Comparison of ENCODE assay signal across 33 cellular contexts in genomic region chr16:937311-937710, GRCh38.
"Had no signal": no experiment of that assay in that cellular context is flagged by ENCODE, and none has a peak within 500 bp of the region (broad histone marks: within the 10 kb centered on the region; RNA-seq: fewer than 3 reads in every experiment).

No MANE protein-coding gene starts in this region.

- H3K4me1 ChIP-seq: adrenal gland, body of pancreas, breast epithelium had no signal

- H3K27ac Mint-ChIP-seq: activated B cell treated with CpG ODN at 0.5 μM for 24 hours; activated CD4-positive, alpha-beta T cell treated with anti-CD3 and anti-CD28 coated beads, Interleukin-2, amount 10 ng/mL, durations not matched to agents 24 days and 14 days; activated CD8-positive, alpha-beta T cell treated with anti-CD3 and anti-CD28 coated beads for 36 hours; activated naive CD4-positive, alpha-beta T cell treated with anti-CD3 and anti-CD28 coated beads, Interleukin-2, amount 10 ng/mL, durations not matched to agents 7 days and 5 days; activated naive CD4-positive, alpha-beta T cell treated with anti-CD3 and anti-CD28 coated beads, Interleukin-2, amount 50 U/mL, for 24 hours; activated naive CD8-positive, alpha-beta T cell treated with anti-CD3 and anti-CD28 coated beads for 36 hours; activated T-helper 2 cell treated with anti-CD3 and anti-CD28 coated beads, Interferon-gamma antibody, Interleukin-2, Interleukin-4, amounts not matched to agents 10 μg/mL and 5 μg/mL and 100 μg/mL, durations not matched to agents 14 hours and 24 hours and 36 hours; T-helper 1 cell treated with Interleukin-12 subunit alpha and Interleukin-12 subunit beta and Interleukin-4 antibody, amounts not matched to agents 30 μg/mL and 1 μg/mL, for 36 hours; T-helper 2 cell treated with Interferon-gamma antibody and Interleukin-4, amounts not matched to agents 5 μg/mL and 100 μg/mL, for 36 hours had no signal

- H3K27ac ChIP-seq: adrenal gland, body of pancreas, brain microvascular endothelial cell, breast epithelium, VCaP had no signal

- H3K36me3 ChIP-seq: brain microvascular endothelial cell, breast epithelium had no signal

- FAIRE-seq: astrocyte, TTC549 had no signal

- H3K27me3 ChIP-seq: adrenal gland, body of pancreas, brain microvascular endothelial cell, breast epithelium had no signal

- H3K27me3 Mint-ChIP-seq: activated B cell treated with CpG ODN at 0.5 μM for 24 hours; activated CD4-positive, alpha-beta T cell treated with anti-CD3 and anti-CD28 coated beads, Interleukin-2, amount 10 ng/mL, durations not matched to agents 24 days and 14 days; activated CD8-positive, alpha-beta T cell treated with anti-CD3 and anti-CD28 coated beads for 36 hours; activated naive CD4-positive, alpha-beta T cell treated with anti-CD3 and anti-CD28 coated beads, Interleukin-2, amount 10 ng/mL, durations not matched to agents 7 days and 5 days; activated naive CD4-positive, alpha-beta T cell treated with anti-CD3 and anti-CD28 coated beads, Interleukin-2, amount 50 U/mL, for 24 hours; activated naive CD8-positive, alpha-beta T cell treated with anti-CD3 and anti-CD28 coated beads for 36 hours; central memory CD8-positive, alpha-beta T cell had no signal

- H3K9me3 Mint-ChIP-seq: activated naive CD4-positive, alpha-beta T cell treated with anti-CD3 and anti-CD28 coated beads, Interleukin-2, amount 50 U/mL, for 24 hours had no signal

- ATAC-seq: activated CD8-positive, alpha-beta T cell treated with anti-CD3 and anti-CD28 coated beads for 36 hours; activated T-cell treated with anti-CD3 and anti-CD28 coated beads, Interleukin-2, amount 50 U/mL, for 4 hours; body of pancreas had no signal

- H3K4me3 Mint-ChIP-seq: activated B cell treated with CpG ODN at 0.5 μM for 24 hours; activated CD4-positive, alpha-beta T cell treated with anti-CD3 and anti-CD28 coated beads, Interleukin-2, amount 10 ng/mL, durations not matched to agents 24 days and 14 days; activated CD8-positive, alpha-beta T cell treated with anti-CD3 and anti-CD28 coated beads for 36 hours; activated naive CD4-positive, alpha-beta T cell treated with anti-CD3 and anti-CD28 coated beads, Interleukin-2, amount 10 ng/mL, durations not matched to agents 7 days and 5 days; activated naive CD4-positive, alpha-beta T cell treated with anti-CD3 and anti-CD28 coated beads, Interleukin-2, amount 50 U/mL, for 24 hours; activated naive CD8-positive, alpha-beta T cell treated with anti-CD3 and anti-CD28 coated beads for 36 hours; activated T-cell treated with anti-CD3 and anti-CD28 coated beads, Interleukin-2, amount 50 U/mL, for 4 hours; central memory CD8-positive, alpha-beta T cell; T-helper 1 cell treated with Interleukin-12 subunit alpha and Interleukin-12 subunit beta and Interleukin-4 antibody, amounts not matched to agents 30 μg/mL and 1 μg/mL, for 36 hours; T-helper 2 cell treated with Interferon-gamma antibody and Interleukin-4, amounts not matched to agents 5 μg/mL and 100 μg/mL, for 36 hours had no signal

- DNase-seq: activated B cell treated with CpG ODN at 0.5 μM for 24 hours; activated CD4-positive, alpha-beta T cell treated with anti-CD3 and anti-CD28 coated beads for 4 hours; activated CD4-positive, alpha-beta T cell treated with anti-CD3 and anti-CD28 coated beads, Interleukin-2, amount 10 ng/mL, durations not matched to agents 24 days and 14 days; activated CD4-positive, alpha-beta T cell treated with anti-CD3 and anti-CD28 coated beads, Interleukin-2, amount 50 U/mL, for 48 hours; activated CD4-positive, CD25-positive, alpha-beta regulatory T cell treated with anti-CD3 and anti-CD28 coated beads, Interleukin-2, amount 50 U/mL, for 72 hours; activated CD8-positive, alpha-beta memory T cell treated with anti-CD3 and anti-CD28 coated beads, Interleukin-2, amount 50 U/mL, for 4 hours; activated CD8-positive, alpha-beta T cell treated with anti-CD3 and anti-CD28 coated beads for 36 hours; activated effector memory CD4-positive, alpha-beta T cell treated with Interleukin-2 at 50 U/mL for 16 hours; activated gamma-delta T cell; activated naive CD4-positive, alpha-beta T cell treated with anti-CD3 and anti-CD28 coated beads, Interleukin-2, amount 10 ng/mL, durations not matched to agents 7 days and 5 days; activated naive CD4-positive, alpha-beta T cell treated with Interleukin-2 at 50 U/mL for 16 hours; activated naive CD8-positive, alpha-beta T cell treated with anti-CD3 and anti-CD28 coated beads for 36 hours; activated T-cell treated with anti-CD3 and anti-CD28 coated beads for 4 hours; activated T-cell treated with anti-CD3 and anti-CD28 coated beads, Interleukin-2, amount 50 U/mL, for 1 hour; activated T-cell treated with anti-CD3 and anti-CD28 coated beads, Interleukin-2, amount 50 U/mL, for 4 hours; adrenal gland; amniotic stem cell; body of pancreas; brain microvascular endothelial cell; cerebellar nuclear complex; SW 1271; T-helper 1 cell; T-helper 2 cell; T-helper 9 cell had no signal

- H3K4me3 ChIP-seq: adrenal gland, body of pancreas, breast epithelium had no signal

- H3K4me1 Mint-ChIP-seq: activated B cell treated with CpG ODN at 0.5 μM for 24 hours; activated CD4-positive, alpha-beta T cell treated with anti-CD3 and anti-CD28 coated beads, Interleukin-2, amount 10 ng/mL, durations not matched to agents 24 days and 14 days; activated naive CD4-positive, alpha-beta T cell treated with anti-CD3 and anti-CD28 coated beads, Interleukin-2, amount 10 ng/mL, durations not matched to agents 7 days and 5 days; activated naive CD4-positive, alpha-beta T cell treated with anti-CD3 and anti-CD28 coated beads, Interleukin-2, amount 50 U/mL, for 24 hours had no signal
